ENCODE assay signal across 19 cellular contexts in the genomic region with DNA sequence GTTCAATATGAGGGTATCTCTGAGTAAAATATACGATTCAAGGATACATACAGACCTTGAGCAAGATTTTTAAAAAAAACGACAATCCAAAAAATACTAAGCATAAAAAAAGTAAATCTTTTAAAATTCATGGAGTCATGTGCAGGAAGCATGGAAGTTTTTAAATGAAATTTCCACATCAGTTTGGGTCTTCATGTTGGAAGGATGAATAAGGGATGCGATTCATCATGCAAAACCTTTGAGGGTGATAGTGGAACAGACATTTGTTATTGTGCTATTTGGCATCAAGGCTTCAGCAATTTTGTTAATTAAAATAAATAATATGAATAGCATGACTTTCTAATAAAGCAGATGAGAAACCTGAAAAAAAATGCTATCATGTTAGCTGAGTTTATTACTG.
A peak's percentile ranks its signal among the peaks of the same experiment; 100 is the strongest.
DNase-seq lines count a peak whose midpoint lies in the region; ATAC-seq and TF ChIP-seq lines count a peak whose summit lies in the region.
"Had no signal": no experiment of that assay in that cellular context is flagged by ENCODE, and none has a peak within 500 bp of the region (broad histone marks: within the 10 kb centered on the region; RNA-seq: fewer than 3 reads in every experiment).

No MANE protein-coding gene starts in this region.

- H3K9me3 ChIP-seq in smooth muscle cell (replicated peaks; ENCODE audit: low read depth), result no peaks in the 10 kb centered on the region
- peaks cover 0 to 5% (median 0%) of the 10 kb centered on the region in 8 donors for H3K9me3 ChIP-seq in spleen
- H3K9me3 ChIP-seq: A549 had no signal

- H3K4me1 ChIP-seq in KMS-11 (ENCODE audit: low read depth, poor library complexity, severe bottlenecking), result peaks cover 13% of the 10 kb centered on the region
- H3K4me1 ChIP-seq in foreskin keratinocyte, result peaks cover 9% of the 10 kb centered on the region
- no peaks in the 10 kb centered on the region for H3K4me1 ChIP-seq in smooth muscle cell (ENCODE audit: low read depth)
- H3K4me1 ChIP-seq in spleen, result no peaks in the 10 kb centered on the region
- H3K4me1 ChIP-seq: A549 had no signal

- H3K9ac ChIP-seq in KMS-11 (no peak overlapping the region), smooth muscle cell (ENCODE audit: low read depth) (no peak overlapping the region)

- H2AFZ ChIP-seq in KMS-11 (ENCODE audit: low read depth) (no peak overlapping the region), smooth muscle cell (ENCODE audit: low read depth) (no peak overlapping the region)

- intact Hi-C loops in spleen (cut with DNase I; ENCODE audit: low total_unique reads), result no loop called here

- H3K4me2 ChIP-seq in KMS-11 (0 out of 2 replicates have a peak overlapping the region, but pooled peaks have one; percentile 20), smooth muscle cell (no peak overlapping the region)
- H3K4me2 ChIP-seq: A549 had no signal

- 41% methylated on average over 3 of the region's 3 CpGs for WGBS in smooth muscle cell (ENCODE audit: low lambda C conversion rate)
- WGBS in spleen, 5 donors, result 22 to 61% (median 38%) methylated on average over 3 of the region's 3 CpGs

- peak; percentile 46 for DNase-seq in EH (ENCODE audit: low read depth)
- peak; percentile 8 to 19 for DNase-seq in cardiac fibroblast (ENCODE audit: low read depth in 2 of 2)
- peak; percentile 16 to 51 for DNase-seq in foreskin keratinocyte
- DNase-seq in smooth muscle cell (lab: John Stamatoyannopoulos, UW; ENCODE audit: unreplicated experiment), result no peak
- no peak for DNase-seq in GOT3 (lab: John Stamatoyannopoulos, UW)
- no peak for DNase-seq in spleen
- DNase-seq: C1 segment of cervical spinal cord, DMS79 treated with DMSO at 0.1 percent for 48 hours, GF-D8, NCI-H1048, NCI-H1436 treated with DMSO at 0.1 percent for 48 hours, NCI-H2029 treated with DMSO at 0.1 percent for 48 hours, NCI-H2227 treated with DMSO at 0.1 percent for 48 hours, NCI-H524 treated with DMSO at 0.1 percent for 48 hours had no signal

- H3K4me3 ChIP-seq in KMS-11 (IDR thresholded peaks at IDR 0.05; ENCODE audit: insufficient read depth, low read depth, low read length) (no peak overlapping the region), cardiac fibroblast (replicated peaks in 1 of 2; ENCODE audit: low read depth in 2 of 2, low read length in 2 of 2) (no peak overlapping the region), smooth muscle cell (no peak overlapping the region), spleen (no peak overlapping the region)
- H3K4me3 ChIP-seq: A549 had no signal

- H3K27me3 ChIP-seq in KMS-11 (ENCODE audit: insufficient read depth, low read depth), result no peaks in the 10 kb centered on the region
- no peaks in the 10 kb centered on the region for H3K27me3 ChIP-seq in foreskin keratinocyte
- H3K27me3 ChIP-seq in smooth muscle cell (ENCODE audit: low read depth), result no peaks in the 10 kb centered on the region
- H3K27me3 ChIP-seq in spleen (replicated peaks in 1 of 7), result no peaks in the 10 kb centered on the region

- no peak for TF ChIP-seq CTCF in KMS-11 (conservative IDR thresholded peaks at IDR 0.05; ENCODE audit: low read depth, low read length)
- no peak for TF ChIP-seq CTCF in cardiac fibroblast (IDR thresholded peaks at IDR 0.05; ENCODE audit: low read depth, low read length)
- no peak for TF ChIP-seq CTCF in foreskin keratinocyte (conservative IDR thresholded peaks at IDR 0.05)
- no peak for TF ChIP-seq CTCF in smooth muscle cell (IDR thresholded peaks at IDR 0.05; ENCODE audit: borderline replicate concordance, insufficient read depth, poor library complexity, severe bottlenecking)
- TF ChIP-seq CTCF in spleen (IDR thresholded peaks at IDR 0.05 in 8 of 11, conservative IDR thresholded peaks at IDR 0.05 in 3 of 11), result no peak

- no peak for ATAC-seq in foreskin keratinocyte
- ATAC-seq: A549, HepG2, Panc1, Right ventricle myocardium inferior had no signal

- H4K20me1 ChIP-seq in KMS-11 (ENCODE audit: insufficient read depth), result no peaks in the 10 kb centered on the region
- no peaks in the 10 kb centered on the region for H4K20me1 ChIP-seq in smooth muscle cell (ENCODE audit: low read depth)

- TF ChIP-seq POLR2A in spleen (IDR thresholded peaks at IDR 0.05), result no peak

- H3K27ac ChIP-seq in KMS-11 (no peak overlapping the region), foreskin keratinocyte (no peak overlapping the region), smooth muscle cell (ENCODE audit: low read depth) (no peak overlapping the region), spleen (no peak overlapping the region)
- H3K27ac ChIP-seq: A549 had no signal

- H3K36me3 ChIP-seq in KMS-11 (ENCODE audit: insufficient read depth) (no peaks in the 10 kb centered on the region), smooth muscle cell (ENCODE audit: low read depth) (no peaks in the 10 kb centered on the region), spleen (no peaks in the 10 kb centered on the region)

- H3F3A ChIP-seq in smooth muscle cell (ENCODE audit: low read depth), result no peaks in the 10 kb centered on the region

- H3K79me2 ChIP-seq in KMS-11 (ENCODE audit: insufficient read depth, low read depth), result no peaks in the 10 kb centered on the region
- H3K79me2 ChIP-seq in smooth muscle cell (ENCODE audit: low read depth), result no peaks in the 10 kb centered on the region

Comparison
In these comparisons a context has a peak if more than half of its experiments do, and no peak if none do; other contexts are left out.
1. DNase-seq: peak in EH (single experiment), cardiac fibroblast (2 of 2) and foreskin keratinocyte (2 of 2); none in smooth muscle cell (single experiment), GOT3 (single experiment) and spleen (single experiment).